In genomic region chr19:35249146-35249847, GRCh38 we compare ENCODE assay signal across 1 cellular context.
TF ChIP-seq lines count a peak whose summit lies in the region.

No MANE protein-coding gene starts in this region.

TF ChIP-seq in GM12878, 131 proteins besides CTCF, POLR2A, EP300 and RAD21 (continued from another document):
- TF ChIP-seq, protein P1, sequence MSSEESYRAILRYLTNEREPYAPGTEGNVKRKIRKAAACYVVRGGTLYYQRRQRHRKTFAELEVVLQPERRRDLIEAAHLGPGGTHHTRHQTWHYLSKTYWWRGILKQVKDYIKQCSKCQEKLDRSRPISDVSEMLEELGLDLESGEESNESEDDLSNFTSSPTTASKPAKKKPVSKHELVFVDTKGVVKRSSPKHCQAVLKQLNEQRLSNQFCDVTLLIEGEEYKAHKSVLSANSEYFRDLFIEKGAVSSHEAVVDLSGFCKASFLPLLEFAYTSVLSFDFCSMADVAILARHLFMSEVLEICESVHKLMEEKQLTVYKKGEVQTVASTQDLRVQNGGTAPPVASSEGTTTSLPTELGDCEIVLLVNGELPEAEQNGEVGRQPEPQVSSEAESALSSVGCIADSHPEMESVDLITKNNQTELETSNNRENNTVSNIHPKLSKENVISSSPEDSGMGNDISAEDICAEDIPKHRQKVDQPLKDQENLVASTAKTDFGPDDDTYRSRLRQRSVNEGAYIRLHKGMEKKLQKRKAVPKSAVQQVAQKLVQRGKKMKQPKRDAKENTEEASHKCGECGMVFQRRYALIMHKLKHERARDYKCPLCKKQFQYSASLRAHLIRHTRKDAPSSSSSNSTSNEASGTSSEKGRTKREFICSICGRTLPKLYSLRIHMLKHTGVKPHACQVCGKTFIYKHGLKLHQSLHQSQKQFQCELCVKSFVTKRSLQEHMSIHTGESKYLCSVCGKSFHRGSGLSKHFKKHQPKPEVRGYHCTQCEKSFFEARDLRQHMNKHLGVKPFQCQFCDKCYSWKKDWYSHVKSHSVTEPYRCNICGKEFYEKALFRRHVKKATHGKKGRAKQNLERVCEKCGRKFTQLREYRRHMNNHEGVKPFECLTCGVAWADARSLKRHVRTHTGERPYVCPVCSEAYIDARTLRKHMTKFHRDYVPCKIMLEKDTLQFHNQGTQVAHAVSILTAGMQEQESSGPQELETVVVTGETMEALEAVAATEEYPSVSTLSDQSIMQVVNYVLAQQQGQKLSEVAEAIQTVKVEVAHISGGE (CRISPR knock-in tag; IDR thresholded peaks at IDR 0.05), result no peak
- TF ChIP-seq HCFC1 (IDR thresholded peaks at IDR 0.05; ENCODE audit: low read length), result no peak
- no peak for TF ChIP-seq HDAC6 (IDR thresholded peaks at IDR 0.05; ENCODE audit: unreplicated experiment)
- no peak; the same call in 1 of the 2 replicates for TF ChIP-seq LARP7 (IDR thresholded peaks at IDR 0.05)
- TF ChIP-seq, protein P2, sequence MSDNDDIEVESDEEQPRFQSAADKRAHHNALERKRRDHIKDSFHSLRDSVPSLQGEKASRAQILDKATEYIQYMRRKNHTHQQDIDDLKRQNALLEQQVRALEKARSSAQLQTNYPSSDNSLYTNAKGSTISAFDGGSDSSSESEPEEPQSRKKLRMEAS (IDR thresholded peaks at IDR 0.05; ENCODE audit: low read depth, low read length), result no peak
- TF ChIP-seq PBX3 (IDR thresholded peaks at IDR 0.05; ENCODE audit: insufficient replicate concordance, low read depth, low read length), result no peak
